In the genomic region with DNA sequence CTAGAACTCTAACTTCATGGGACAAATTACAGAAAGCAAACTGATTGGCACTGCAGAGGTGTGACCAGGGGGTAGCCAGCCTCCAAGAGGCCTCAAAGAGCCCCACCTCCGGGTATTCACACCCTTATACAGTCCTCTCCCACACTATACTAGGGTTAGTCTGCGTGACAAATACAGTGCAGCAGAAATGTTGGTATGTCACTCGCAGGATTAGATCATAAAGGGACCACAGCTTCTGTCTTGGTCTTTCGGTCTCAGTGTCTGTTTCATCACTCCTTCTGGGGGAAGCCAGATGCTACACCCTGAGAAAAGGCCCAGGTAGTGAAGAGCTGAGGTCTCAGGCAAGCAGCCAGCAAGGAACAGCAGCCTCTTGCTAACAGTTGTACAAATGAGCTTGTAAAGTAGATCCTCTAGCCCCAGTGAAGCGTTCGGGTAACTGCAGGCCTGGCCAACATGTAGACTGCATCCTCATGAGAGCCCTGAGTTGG, we compare ENCODE assay signal across 9 cellular contexts.
DNase-seq lines count a peak whose midpoint lies in the region; ATAC-seq and TF ChIP-seq lines count a peak whose summit lies in the region.
"Had no signal": no experiment of that assay in that cellular context is flagged by ENCODE, and none has a peak within 500 bp of the region (broad histone marks: within the 10 kb centered on the region; RNA-seq: fewer than 3 reads in every experiment).

No MANE protein-coding gene starts in this region.

- H3K27me3 ChIP-seq in ascending aorta (no peaks in the 10 kb centered on the region), upper lobe of left lung (no peaks in the 10 kb centered on the region)

- TF ChIP-seq EP300 in upper lobe of left lung (IDR thresholded peaks at IDR 0.05), result no peak

- intact Hi-C loops in ascending aorta (cut with DNase I) (no loop called here), mucosa of descending colon (cut with DNase I, micrococcal nuclease) (no loop called here)

- DNase-seq in activated CD4-positive, CD25-positive, alpha-beta regulatory T cell (lab: John Stamatoyannopoulos, UW), result no peak
- peak; percentile 68 for DNase-seq in activated CD8-positive, alpha-beta memory T cell treated with anti-CD3 and anti-CD28 coated beads, Interleukin-2, amount 50 U/mL, for 48 hours
- DNase-seq in stimulated activated CD8-positive, alpha-beta memory T cell treated with anti-CD3 and anti-CD28 coated beads, Interleukin-7, amount 100 ng/mL, for 48 hours (ENCODE audit: extremely low read depth in 1 of 2, low read depth in 1 of 2), result peak; percentile 28 to 56
- DNase-seq in ascending aorta (ENCODE audit: low spot score in 2 of 2) (no peak), mucosa of descending colon (no peak), upper lobe of left lung (no peak)
- DNase-seq: nucleus accumbens had no signal

- ATAC-seq in activated CD4-positive, CD25-positive, alpha-beta regulatory T cell treated with anti-CD3 and anti-CD28 coated beads, Interleukin-2, amount 50 U/mL, for 24 hours, result peak; percentile 91 to 92
- ATAC-seq in HG02798 (IDR thresholded peaks at IDR 0.05; ENCODE audit: poor library complexity, unreplicated experiment) (peak; percentile 91), mucosa of descending colon (no peak), upper lobe of left lung (ENCODE audit: low FRiP score in 2 of 2) (no peak)

- H3K9me3 ChIP-seq in ascending aorta, result no peaks in the 10 kb centered on the region
- no peaks in the 10 kb centered on the region for H3K9me3 ChIP-seq in mucosa of descending colon
- H3K9me3 ChIP-seq in upper lobe of left lung, result no peaks in the 10 kb centered on the region

- H3K36me3 ChIP-seq in ascending aorta (peaks cover 13 to 42% of the 10 kb centered on the region in 2 donors), mucosa of descending colon (ENCODE audit: low read depth) (peaks cover 7% of the 10 kb centered on the region), upper lobe of left lung (peaks cover 4 to 73% (median 29%) of the 10 kb centered on the region in 4 donors)

- H3K4me1 ChIP-seq in ascending aorta, result peaks cover 0 to 3% of the 10 kb centered on the region in 2 donors
- H3K4me1 ChIP-seq in mucosa of descending colon (ENCODE audit: low read depth), result no peaks in the 10 kb centered on the region
- H3K4me1 ChIP-seq in upper lobe of left lung, result peaks cover 0 to 6% (median 3%) of the 10 kb centered on the region in 4 donors

- H3K4me3 ChIP-seq in ascending aorta (no peak overlapping the region), mucosa of descending colon (no peak overlapping the region), upper lobe of left lung (no peak overlapping the region)

- H3K27ac ChIP-seq in ascending aorta (no peak overlapping the region), upper lobe of left lung (no peak overlapping the region)

- 89 to 92% methylated on average over 6 of the region's 6 CpGs for WGBS in upper lobe of left lung, 2 donors

- TF ChIP-seq CTCF in ascending aorta (IDR thresholded peaks at IDR 0.05), result no peak
- no peak for TF ChIP-seq CTCF in mucosa of descending colon (IDR thresholded peaks at IDR 0.05)
- TF ChIP-seq CTCF in upper lobe of left lung (IDR thresholded peaks at IDR 0.05), result no peak

- no peak for TF ChIP-seq POLR2A in upper lobe of left lung (IDR thresholded peaks at IDR 0.05)

Comparison
In these comparisons a context has a peak if more than half of its experiments do, and no peak if none do; other contexts are left out.
1. ATAC-seq: peak in activated CD4-positive, CD25-positive, alpha-beta regulatory T cell treated with anti-CD3 and anti-CD28 coated beads, Interleukin-2, amount 50 U/mL, for 24 hours (2 of 2) and HG02798 (single experiment); none in mucosa of descending colon (single experiment) and upper lobe of left lung (0 of 2).
2. DNase-seq: peak in activated CD8-positive, alpha-beta memory T cell treated with anti-CD3 and anti-CD28 coated beads, Interleukin-2, amount 50 U/mL, for 48 hours (single experiment) and stimulated activated CD8-positive, alpha-beta memory T cell treated with anti-CD3 and anti-CD28 coated beads, Interleukin-7, amount 100 ng/mL, for 48 hours (2 of 2); none in activated CD4-positive, CD25-positive, alpha-beta regulatory T cell (0 of 4), ascending aorta (0 of 2), mucosa of descending colon (0 of 3) and upper lobe of left lung (0 of 2).